ENCODE assay signal across 1 cellular context in genomic region chr12:31954925-31955678, GRCh38.
TF ChIP-seq lines count a peak whose summit lies in the region.

No MANE protein-coding gene starts in this region.

TF ChIP-seq in A549, 52 proteins besides CTCF, POLR2A, EP300 and RAD21:
- TF ChIP-seq, protein P1, sequence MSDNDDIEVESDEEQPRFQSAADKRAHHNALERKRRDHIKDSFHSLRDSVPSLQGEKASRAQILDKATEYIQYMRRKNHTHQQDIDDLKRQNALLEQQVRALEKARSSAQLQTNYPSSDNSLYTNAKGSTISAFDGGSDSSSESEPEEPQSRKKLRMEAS (IDR thresholded peaks at IDR 0.05): no peak
- TF ChIP-seq MAFK (IDR thresholded peaks at IDR 0.05; ENCODE audit: partially characterized antibody): peak; percentile 66
- TF ChIP-seq NFE2L2 (conservative IDR thresholded peaks at IDR 0.05; ENCODE audit: low read length): no peak
